Comparison of ENCODE assay signal across 23 cellular contexts in genomic region chr3:190968616-190969015, GRCh38.
DNase-seq lines count a peak whose midpoint lies in the region; TF ChIP-seq lines count a peak whose summit lies in the region.
"Had no signal": no experiment of that assay in that cellular context is flagged by ENCODE, and none has a peak within 500 bp of the region (broad histone marks: within the 10 kb centered on the region; RNA-seq: fewer than 3 reads in every experiment).

No MANE protein-coding gene starts in this region.

- no peak overlapping the region for H2BK15ac ChIP-seq in H9 (ENCODE audit: low read depth, low read length)
- no peak overlapping the region for H2BK15ac ChIP-seq in mesendoderm (replicated peaks; ENCODE audit: low read depth)

- intact Hi-C loops in A673 (cut with micrococcal nuclease; ENCODE audit: unreplicated experiment), result no loop called here
- intact Hi-C loops in esophagus muscularis mucosa (cut with DNase I), result no loop called here

- no peak overlapping the region for H4K91ac ChIP-seq in H9 (ENCODE audit: insufficient read length, low read depth, low read length)

- no peak overlapping the region for H3K27ac ChIP-seq in A673 (ENCODE audit: low read depth, low read length, poor library complexity, severe bottlenecking)
- no peak overlapping the region for H3K27ac ChIP-seq in H9 (ENCODE audit: insufficient read length, low read depth, low read length)
- H3K27ac ChIP-seq in esophagus muscularis mucosa (replicated peaks in 1 of 4), result no peak overlapping the region
- no peak overlapping the region for H3K27ac ChIP-seq in mesendoderm (ENCODE audit: low read depth, low read length)
- H3K27ac ChIP-seq: BLaER1, HL-60, SJSA1 had no signal

- H3K36me3 ChIP-seq in A673 (ENCODE audit: insufficient read depth, low read length, poor library complexity, severe bottlenecking), result no peaks in the 10 kb centered on the region
- no peaks in the 10 kb centered on the region for H3K36me3 ChIP-seq in esophagus muscularis mucosa
- no peaks in the 10 kb centered on the region for H3K36me3 ChIP-seq in mesendoderm (ENCODE audit: control insufficient read depth, insufficient read depth, low read length)
- H3K36me3 ChIP-seq: BLaER1, SJSA1 had no signal

- no peak overlapping the region for H2AK5ac ChIP-seq in H9 (ENCODE audit: insufficient read length, low read length)
- no peak overlapping the region for H2AK5ac ChIP-seq in mesendoderm (ENCODE audit: low read length)

- H4K8ac ChIP-seq in H9 (replicated peaks; ENCODE audit: insufficient read length, low read depth, low read length), result no peak overlapping the region
- H4K8ac ChIP-seq in mesendoderm (ENCODE audit: low read depth, low read length), result no peak overlapping the region

- H3K79me2 ChIP-seq in H9 (ENCODE audit: insufficient read depth, low read length) (no peaks in the 10 kb centered on the region), mesendoderm (ENCODE audit: control insufficient read depth, insufficient read depth, low read length) (no peaks in the 10 kb centered on the region)

- H3K18ac ChIP-seq in H9 (ENCODE audit: insufficient read length, low read depth, low read length) (no peak overlapping the region), mesendoderm (ENCODE audit: low read length) (no peak overlapping the region)

- no peak overlapping the region for H2BK5ac ChIP-seq in H9 (ENCODE audit: insufficient read length, low read length)
- H2BK5ac ChIP-seq in mesendoderm (ENCODE audit: low read length), result no peak overlapping the region

- H2BK120ac ChIP-seq in H9 (ENCODE audit: low read depth, low read length, poor library complexity, severe bottlenecking), result no peak overlapping the region
- H2BK120ac ChIP-seq in mesendoderm (ENCODE audit: low read depth, low read length), result no peak overlapping the region

- H2AFZ ChIP-seq in H9 (ENCODE audit: low read length), result no peak overlapping the region

- in situ Hi-C loops in G401 (cut with HindIII; ENCODE audit: low sequenced_read_pairs), result no loop called here

- H4K5ac ChIP-seq in H9 (ENCODE audit: insufficient read length, low read depth, low read length), result no peak overlapping the region
- H4K5ac ChIP-seq in mesendoderm (ENCODE audit: low read length), result no peak overlapping the region

- H3K4me2 ChIP-seq in H9 (ENCODE audit: insufficient read depth, insufficient read length, low read length), result no peak overlapping the region
- no peak overlapping the region for H3K4me2 ChIP-seq in mesendoderm (ENCODE audit: low read length)
- H3K4me2 ChIP-seq: BLaER1 had no signal

- BruUV-seq in A673 (replicated peaks; lab: Mats Ljungman, UMichigan), result no TSS peak

- H3K79me1 ChIP-seq in H9 (ENCODE audit: insufficient read depth, low read depth, low read length, poor library complexity, severe bottlenecking) (no peaks in the 10 kb centered on the region), mesendoderm (ENCODE audit: low read length) (no peaks in the 10 kb centered on the region)

- H3K4me3 ChIP-seq in A673 (ENCODE audit: low read depth, low read length, poor library complexity, severe bottlenecking) (no peak overlapping the region), esophagus muscularis mucosa (no peak overlapping the region), mesendoderm (ENCODE audit: low read length) (no peak overlapping the region)
- H3K4me3 ChIP-seq: BLaER1, SJSA1 had no signal

- CTCF ChIA-PET in A673 (lab: Charles Lee), result no interaction called here

- no peak for TF ChIP-seq CTCF in A673 (conservative IDR thresholded peaks at IDR 0.05; ENCODE audit: low read depth, low read length)
- TF ChIP-seq CTCF in H9 (conservative IDR thresholded peaks at IDR 0.05), result no peak
- no peak for TF ChIP-seq CTCF in esophagus muscularis mucosa (IDR thresholded peaks at IDR 0.05)

- H3K56ac ChIP-seq in H9 (ENCODE audit: insufficient read length, low read depth, low read length) (no peak overlapping the region), mesendoderm (ENCODE audit: low read length) (no peak overlapping the region)

- H3K9me3 ChIP-seq in A673 (ENCODE audit: low read depth, low read length, poor library complexity, severe bottlenecking), result no peaks in the 10 kb centered on the region
- H3K9me3 ChIP-seq in H9 (ENCODE audit: control insufficient read depth, low read depth, low read length), result no peaks in the 10 kb centered on the region
- no peaks in the 10 kb centered on the region for H3K9me3 ChIP-seq in esophagus muscularis mucosa
- H3K9me3 ChIP-seq: BLaER1, SJSA1 had no signal

- no peak for TF ChIP-seq POLR2A in esophagus muscularis mucosa (IDR thresholded peaks at IDR 0.05; ENCODE audit: low read depth)

- H3K9ac ChIP-seq in H9 (ENCODE audit: extremely low read depth, insufficient read length, low read length) (no peak overlapping the region), mesendoderm (ENCODE audit: low read length) (no peak overlapping the region)
- H3K9ac ChIP-seq: BLaER1 had no signal

- no peak overlapping the region for H2BK12ac ChIP-seq in H9 (ENCODE audit: insufficient read length, low read depth, low read length)

- no peak overlapping the region for H3K4me3 Mint-ChIP-seq in H9
- H3K4me3 Mint-ChIP-seq: CD4-positive, CD25-positive, alpha-beta regulatory T cell had no signal

- WGBS in H9 (ENCODE audit: extremely low coverage, insufficient read length, low lambda C conversion rate), result no CpG with 5 or more reads among the region's 2 CpGs
- WGBS in esophagus muscularis mucosa, result 50% methylated on average over 2 of the region's 2 CpGs
- whole genome bisulfite sequencing in mesendoderm (ENCODE audit: extremely low coverage, insufficient coverage, low lambda C conversion rate), result no CpG with 5 or more reads among the region's 2 CpGs

- H3K27ac Mint-ChIP-seq in H9, result peak overlapping the region; percentile 2 to 74 (median 66); a peak in 3 of 7 replicates
- H3K27ac Mint-ChIP-seq: CD4-positive, CD25-positive, alpha-beta regulatory T cell had no signal

- H3K36me3 Mint-ChIP-seq in H9 (ENCODE audit: insufficient read depth in 1 of 3, low read depth in 3 of 3), result no peaks in the 10 kb centered on the region; a peak in 1 of 7 replicates
- H3K36me3 Mint-ChIP-seq: CD4-positive, CD25-positive, alpha-beta regulatory T cell had no signal

- DNase-seq in A673 (ENCODE audit: low spot score), result peak; percentile 4
- no peak for DNase-seq in H9
- DNase-seq in esophagus muscularis mucosa (ENCODE audit: extremely low spot score), result peak; percentile 31
- peak; percentile 33 for DNase-seq in mesendoderm
- DNase-seq in G401 (ENCODE audit: low spot score), result no peak
- DNase-seq in HUDEP-2 (lab: John Stamatoyannopoulos, UW; ENCODE audit: unreplicated experiment in 76 of 76), result no peak
- DNase-seq in SIG-M5 treated with dmso at 0.1 percent for 504 hours (lab: John Stamatoyannopoulos, UW; ENCODE audit: unreplicated experiment), result no peak
- DNase-seq: CD4-positive, CD25-positive, alpha-beta regulatory T cell; DMS53; GF-D8; GOT3; NCI-H1092; NCI-H1417 treated with DMSO at 0.1 percent for 48 hours; NCI-H1694 treated with DMSO at 0.1 percent for 48 hours; NCI-H2081; NCI-H226; NCI-H510A treated with DMSO at 0.1 percent for 48 hours; NCI-H748 treated with DMSO at 0.1 percent for 48 hours; NK-92 treated with Interleukin-12 subunit alpha and Interleukin-12 subunit beta, amount 100 ng/mL, for 24 hours; PC-3 had no signal

- POLR2A ChIA-PET in A673 (lab: Charles Lee; ENCODE audit: low non-redundant PET), result interaction anchor here (0.5 kb wide), 1 partner anchor 1442 kb away, joined by 12 read pairs; no protein-coding TSS in a partner anchor

- peaks cover 19 to 21% of the 10 kb centered on the region in 2 experiments for H3K4me1 Mint-ChIP-seq in H9
- H3K4me1 Mint-ChIP-seq: CD4-positive, CD25-positive, alpha-beta regulatory T cell had no signal

- H3K27me3 ChIP-seq in A673 (replicated peaks; ENCODE audit: insufficient read depth, low read depth, low read length, poor library complexity) (no peaks in the 10 kb centered on the region), H9 (ENCODE audit: insufficient read depth, low read length) (no peaks in the 10 kb centered on the region), esophagus muscularis mucosa (no peaks in the 10 kb centered on the region), mesendoderm (ENCODE audit: insufficient read depth, low read length, poor library complexity) (no peaks in the 10 kb centered on the region)
- H3K27me3 ChIP-seq: BLaER1, SJSA1 had no signal

- H3K4me1 ChIP-seq in A673 (ENCODE audit: insufficient read depth, low read length, poor library complexity, severe bottlenecking), result peaks cover 3% of the 10 kb centered on the region
- H3K4me1 ChIP-seq in H9 (ENCODE audit: insufficient read depth, low read length), result no peaks in the 10 kb centered on the region
- no peaks in the 10 kb centered on the region for H3K4me1 ChIP-seq in esophagus muscularis mucosa
- no peaks in the 10 kb centered on the region for H3K4me1 ChIP-seq in mesendoderm (ENCODE audit: control insufficient read depth, low read depth, low read length)
- H3K4me1 ChIP-seq: BLaER1, SJSA1 had no signal

- TF ChIP-seq EP300 in esophagus muscularis mucosa (IDR thresholded peaks at IDR 0.05), result no peak

- H2BK20ac ChIP-seq in H9 (ENCODE audit: low read depth, low read length, poor library complexity, severe bottlenecking), result no peak overlapping the region

- no peak overlapping the region for H3T11ph ChIP-seq in H9 (ENCODE audit: low read length)

- no peaks in the 10 kb centered on the region for H3K27me3 Mint-ChIP-seq in H9 (ENCODE audit: low read depth)
- H3K27me3 Mint-ChIP-seq: CD4-positive, CD25-positive, alpha-beta regulatory T cell had no signal

- H3K14ac ChIP-seq in H9 (ENCODE audit: insufficient read depth, low read length), result no peak overlapping the region

- H3K4ac ChIP-seq in H9 (ENCODE audit: low read depth, low read length) (no peak overlapping the region), mesendoderm (ENCODE audit: low read depth, low read length) (no peak overlapping the region)

- H3K23ac ChIP-seq in H9 (ENCODE audit: insufficient read length, low read depth, low read length) (no peak overlapping the region), mesendoderm (ENCODE audit: low read length) (no peak overlapping the region)

- H3K9me3 Mint-ChIP-seq in H9, result peaks cover 0 to 2% of the 10 kb centered on the region in 2 experiments; a peak in 1 of 5 replicates

- no peaks in the 10 kb centered on the region for H4K20me1 ChIP-seq in H9 (ENCODE audit: control insufficient read depth, insufficient read depth, insufficient read length)
- H4K20me1 ChIP-seq: BLaER1 had no signal

- H3K23me2 ChIP-seq in H9 (ENCODE audit: insufficient read length, low read depth, low read length, poor library complexity, severe bottlenecking), result no peaks in the 10 kb centered on the region

Comparison
In these comparisons a context has a peak if more than half of its experiments do, and no peak if none do; other contexts are left out.
1. DNase-seq: peak in A673 (single experiment), esophagus muscularis mucosa (single experiment) and mesendoderm (single experiment); none in H9 (single experiment), G401 (single experiment), HUDEP-2 (0 of 76) and SIG-M5 treated with dmso at 0.1 percent for 504 hours (single experiment).